In the genomic region with DNA sequence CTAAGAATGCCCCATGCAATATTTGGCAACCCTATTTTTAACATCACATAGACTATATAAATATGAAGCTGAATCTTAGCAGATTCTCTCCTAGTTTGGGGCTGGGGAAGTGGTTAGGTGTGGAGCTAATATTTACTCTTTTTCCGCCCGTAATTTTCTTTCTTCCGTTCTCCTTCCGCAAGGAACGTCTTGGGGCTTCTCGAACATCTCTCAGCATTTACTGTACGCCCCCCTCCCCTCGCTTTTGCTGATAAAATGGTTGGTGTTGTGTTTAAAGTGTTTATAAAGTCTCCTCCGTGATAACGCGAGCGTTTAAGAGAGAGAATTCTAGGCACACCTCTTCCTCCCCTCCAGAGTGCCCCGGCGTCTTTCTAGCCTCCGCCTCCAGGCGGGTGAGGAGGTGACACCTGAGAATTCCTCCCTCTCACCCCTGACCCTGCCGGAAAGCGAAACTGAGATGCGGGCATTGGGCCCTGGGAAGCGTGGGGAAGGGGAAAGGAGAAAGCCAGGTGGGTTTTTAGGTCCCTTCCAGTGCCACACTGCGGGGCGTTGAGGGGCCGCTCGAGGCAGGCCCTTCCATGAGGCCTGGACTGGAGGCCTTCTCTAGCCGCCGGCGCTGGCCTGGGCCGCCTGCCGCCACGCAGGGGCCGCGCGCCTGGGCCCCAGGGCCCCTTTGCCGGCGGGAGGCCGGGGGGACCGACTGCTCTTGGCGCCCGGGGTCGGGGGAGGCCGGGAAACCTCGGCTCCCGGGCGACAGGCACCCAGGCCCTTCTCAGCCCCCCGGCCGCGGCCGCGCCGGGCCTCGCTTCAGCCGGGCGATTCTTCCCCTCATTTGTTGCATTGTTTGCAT, we compare ENCODE assay signal across 8 cellular contexts.
A peak's percentile ranks its signal among the peaks of the same experiment; 100 is the strongest.
DNase-seq lines count a peak whose midpoint lies in the region; ATAC-seq and TF ChIP-seq lines count a peak whose summit lies in the region.
"Not testable (repeated sequence)": the region's sequence is repeated elsewhere in the genome, so short reads cannot be mapped to it uniquely, and the experiment has no call there.

No MANE protein-coding gene starts in this region.

- H3K4me2 ChIP-seq in H9 (ENCODE audit: insufficient read depth, insufficient read length, low read length), result peak overlapping the region; percentile 54

- intact Hi-C loops in esophagus muscularis mucosa (cut with DNase I); transverse colon (cut with DNase I; ENCODE audit: low total_unique reads): not testable (repeated sequence)

- H2BK5ac ChIP-seq in H9 (ENCODE audit: insufficient read length, low read length), result not testable (repeated sequence)

- not testable (repeated sequence) for H3K79me2 ChIP-seq in H9 (ENCODE audit: insufficient read depth, low read length)

- H3K4me1 Mint-ChIP-seq in H9 (peaks cover 39 to 41% of the 10 kb centered on the region in 2 experiments), nephron (peaks cover 32% of the 10 kb centered on the region)

- not testable (repeated sequence) for H4K8ac ChIP-seq in H9 (replicated peaks; ENCODE audit: insufficient read length, low read depth, low read length)

- not testable (repeated sequence) for H3K9me3 Mint-ChIP-seq in H9, nephron

- not testable (repeated sequence) for H2BK12ac ChIP-seq in H9 (ENCODE audit: insufficient read length, low read depth, low read length)

- H3K27ac ChIP-seq in H9 (ENCODE audit: insufficient read length, low read depth, low read length); esophagus muscularis mucosa (replicated peaks in 1 of 4): not testable (repeated sequence)
- H3K27ac ChIP-seq in transverse colon, result peak overlapping the region; percentile 51 to 80 (median 74)

- H3K27me3 ChIP-seq in H9 (ENCODE audit: insufficient read depth, low read length), result not testable (repeated sequence)
- peaks cover 0 to 12% (median 0%) of the 10 kb centered on the region in 4 donors for H3K27me3 ChIP-seq in esophagus muscularis mucosa
- peaks cover 17% of the 10 kb centered on the region for H3K27me3 ChIP-seq in transverse colon

- H3K9ac ChIP-seq in H9 (ENCODE audit: extremely low read depth, insufficient read length, low read length), result peak overlapping the region; percentile 72

- H3K4ac ChIP-seq in H9 (ENCODE audit: low read depth, low read length), result not testable (repeated sequence)

- TF ChIP-seq CTCF in H9 (conservative IDR thresholded peaks at IDR 0.05) (0 out of 3 replicates have a peak, but pooled peaks have one; percentile 17), transverse colon (IDR thresholded peaks at IDR 0.05) (peak in 3 of 5 experiments; percentile 5 to 50 (median 33))
- not testable (repeated sequence) for TF ChIP-seq CTCF in esophagus muscularis mucosa (IDR thresholded peaks at IDR 0.05); nephron (IDR thresholded peaks at IDR 0.05; ENCODE audit: unreplicated experiment in 3 of 3)

- not testable (repeated sequence) for H3K14ac ChIP-seq in H9 (ENCODE audit: insufficient read depth, low read length)

- H2BK20ac ChIP-seq in H9 (ENCODE audit: low read depth, low read length, poor library complexity, severe bottlenecking), result not testable (repeated sequence)

- no CpG with 5 or more reads among the region's 53 CpGs for WGBS in H9 (ENCODE audit: extremely low coverage, insufficient read length, low lambda C conversion rate)
- WGBS in esophagus muscularis mucosa, result 63% methylated on average over 21 of the region's 53 CpGs
- 19 to 48% methylated on average over 11 to 33 of the region's 53 CpGs for WGBS in transverse colon (ENCODE audit: low coverage in 1 of 2), 2 donors

- H3K23me2 ChIP-seq in H9 (ENCODE audit: insufficient read length, low read depth, low read length, poor library complexity, severe bottlenecking), result not testable (repeated sequence)

- H3K36me3 Mint-ChIP-seq in H9 (ENCODE audit: insufficient read depth in 1 of 3, low read depth in 3 of 3); nephron (ENCODE audit: low read depth): not testable (repeated sequence)

- H3T11ph ChIP-seq in H9 (ENCODE audit: low read length), result not testable (repeated sequence)

- H3K36me3 ChIP-seq in esophagus muscularis mucosa, transverse colon: not testable (repeated sequence)

- H4K5ac ChIP-seq in H9 (ENCODE audit: insufficient read length, low read depth, low read length), result not testable (repeated sequence)

- H3K4me3 ChIP-seq in esophagus muscularis mucosa (peak overlapping the region; percentile 8 to 46 (median 20)), transverse colon (peak overlapping the region in 3 of 4 donors; percentile 45 to 58 (median 53))

- H2BK120ac ChIP-seq in H9 (ENCODE audit: low read depth, low read length, poor library complexity, severe bottlenecking), result not testable (repeated sequence)

- H3K27ac Mint-ChIP-seq in H9 (peak overlapping the region; percentile 22 to 96 (median 57); a peak in 5 of 7 replicates), nephron (peak overlapping the region; percentile 86 to 95 (median 89))

- H3K27me3 Mint-ChIP-seq in H9 (ENCODE audit: low read depth), result peaks cover 33% of the 10 kb centered on the region
- H3K27me3 Mint-ChIP-seq in nephron (ENCODE audit: low read depth), result peaks cover 63% of the 10 kb centered on the region

- H3K79me1 ChIP-seq in H9 (ENCODE audit: insufficient read depth, low read depth, low read length, poor library complexity, severe bottlenecking), result not testable (repeated sequence)

- TF ChIP-seq POLR2A in esophagus muscularis mucosa (IDR thresholded peaks at IDR 0.05; ENCODE audit: low read depth), result not testable (repeated sequence)
- peak; percentile 71 for TF ChIP-seq POLR2A in transverse colon (IDR thresholded peaks at IDR 0.05)

- in situ Hi-C loops in transverse colon (cut with MboI; ENCODE audit: low pct_ligation_motif_present in 1 of 4, low pct_unique_long_range_greater_than_20kb in 1 of 4, low sequenced_read_pairs in 3 of 4), result not testable (repeated sequence)

- H4K20me1 ChIP-seq in H9 (ENCODE audit: control insufficient read depth, insufficient read depth, insufficient read length), result not testable (repeated sequence)

- not testable (repeated sequence) for H2BK15ac ChIP-seq in H9 (ENCODE audit: low read depth, low read length)

- H3K9me3 ChIP-seq in H9 (ENCODE audit: control insufficient read depth, low read depth, low read length); esophagus muscularis mucosa; transverse colon: not testable (repeated sequence)

- not testable (repeated sequence) for H3K18ac ChIP-seq in H9 (ENCODE audit: insufficient read length, low read depth, low read length)

- TF ChIP-seq EP300 in esophagus muscularis mucosa (IDR thresholded peaks at IDR 0.05); transverse colon (IDR thresholded peaks at IDR 0.05; ENCODE audit: low read depth): not testable (repeated sequence)

- peak; percentile 88 for ATAC-seq in GM18511 (IDR thresholded peaks at IDR 0.05; ENCODE audit: unreplicated experiment)

- peak overlapping the region; percentile 80 to 82 for H3K4me3 Mint-ChIP-seq in H9
- H3K4me3 Mint-ChIP-seq in nephron, result peak overlapping the region; percentile 81 to 84 (median 83)

- H4K91ac ChIP-seq in H9 (ENCODE audit: insufficient read length, low read depth, low read length), result not testable (repeated sequence)

- DNase-seq in H9, result peak; percentile 85
- DNase-seq in HK-2 (ENCODE audit: unreplicated experiment), result peak; percentile 44
- peak; percentile 60 for DNase-seq in SK-N-DZ (ENCODE audit: low spot score)
- DNase-seq in activated T-helper 1 cell treated with anti-CD3 and anti-CD28 coated beads, Interleukin-2, amount 50 U/mL, for 16 hours (ENCODE audit: low read depth in 1 of 2, low spot score in 1 of 2), result peak; percentile 34 to 55
- not testable (repeated sequence) for DNase-seq in esophagus muscularis mucosa (ENCODE audit: extremely low spot score)
- DNase-seq in transverse colon, result peak; percentile 78

- not testable (repeated sequence) for H2AK5ac ChIP-seq in H9 (ENCODE audit: insufficient read length, low read length)

- H3K4me1 ChIP-seq in H9 (ENCODE audit: insufficient read depth, low read length); esophagus muscularis mucosa; transverse colon: not testable (repeated sequence)

- not testable (repeated sequence) for H3K56ac ChIP-seq in H9 (ENCODE audit: insufficient read length, low read depth, low read length)

- H3K23ac ChIP-seq in H9 (ENCODE audit: insufficient read length, low read depth, low read length), result not testable (repeated sequence)

- H2AFZ ChIP-seq in H9 (ENCODE audit: low read length), result peak overlapping the region; percentile 79
